In genomic region chr4:138406881-138407280, GRCh38 we compare ENCODE assay signal across 12 cellular contexts.
A peak's percentile ranks its signal among the peaks of the same experiment; 100 is the strongest.
DNase-seq lines count a peak whose midpoint lies in the region; TF ChIP-seq lines count a peak whose summit lies in the region.
"Had no signal": no experiment of that assay in that cellular context is flagged by ENCODE, and none has a peak within 500 bp of the region (broad histone marks: within the 10 kb centered on the region; RNA-seq: fewer than 3 reads in every experiment).

No MANE protein-coding gene starts in this region.

- no peak overlapping the region for H3K4me2 ChIP-seq in osteoblast (ENCODE audit: insufficient read depth, low read length)

- H3K36me3 ChIP-seq in osteoblast (ENCODE audit: insufficient read depth, low read length) (no peaks in the 10 kb centered on the region), ascending aorta (no peaks in the 10 kb centered on the region), H7 (replicated peaks; ENCODE audit: control insufficient read depth, insufficient read depth, low read length) (no peaks in the 10 kb centered on the region), adrenal gland (replicated peaks in 1 of 2) (no peaks in the 10 kb centered on the region)

- H3K27me3 ChIP-seq in osteoblast (ENCODE audit: insufficient read depth, low read length): no peaks in the 10 kb centered on the region
- H3K27me3 ChIP-seq in ascending aorta: no peaks in the 10 kb centered on the region
- no peaks in the 10 kb centered on the region for H3K27me3 ChIP-seq in H7 (ENCODE audit: control insufficient read depth, insufficient read depth, low read length)
- no peaks in the 10 kb centered on the region for H3K27me3 ChIP-seq in adrenal gland

- H3K79me2 ChIP-seq in osteoblast (ENCODE audit: insufficient read depth, low read length): no peaks in the 10 kb centered on the region

- no peaks in the 10 kb centered on the region for H3K9me3 ChIP-seq in osteoblast (ENCODE audit: low read depth, low read length)
- no peaks in the 10 kb centered on the region for H3K9me3 ChIP-seq in ascending aorta
- no peaks in the 10 kb centered on the region for H3K9me3 ChIP-seq in adrenal gland (replicated peaks in 1 of 3)

- no peaks in the 10 kb centered on the region for H4K20me1 ChIP-seq in osteoblast (ENCODE audit: insufficient read depth, low read length)

- H3K4me1 ChIP-seq in osteoblast (ENCODE audit: insufficient read depth, low read length) (no peaks in the 10 kb centered on the region), ascending aorta (no peaks in the 10 kb centered on the region), adrenal gland (replicated peaks in 1 of 2) (peaks cover 0 to 13% of the 10 kb centered on the region in 2 donors)

- TF ChIP-seq POLR2A in adrenal gland (IDR thresholded peaks at IDR 0.05): no peak

- no peak for TF ChIP-seq CTCF in osteoblast (IDR thresholded peaks at IDR 0.05; ENCODE audit: extremely low read depth, low read depth, low read length)
- no peak for TF ChIP-seq CTCF in ascending aorta (IDR thresholded peaks at IDR 0.05)
- TF ChIP-seq CTCF in adrenal gland (IDR thresholded peaks at IDR 0.05): no peak

- 0 to 24% (median 9%) methylated on average over 1 of the region's 1 CpG for WGBS in adrenal gland, 4 donors

- H3K27ac ChIP-seq in epithelial cell of prostate (peak overlapping the region; percentile 5), osteoblast (ENCODE audit: low read depth, low read length) (no peak overlapping the region), ascending aorta (no peak overlapping the region), adrenal gland (no peak overlapping the region)

- intact Hi-C loops in ascending aorta (cut with DNase I) (no loop called here), adrenal gland (cut with DNase I) (no loop called here)

- H2AFZ ChIP-seq in osteoblast (ENCODE audit: low read length): peak overlapping the region; percentile 23

- DNase-seq in ELF-1 (ENCODE audit: low read depth, low spot score): peak; percentile 11
- peak; percentile 72 to 73 for DNase-seq in NOMO-1 (lab: John Stamatoyannopoulos, UW; ENCODE audit: unreplicated experiment in 2 of 2)
- DNase-seq in epithelial cell of prostate (ENCODE audit: low read depth, low spot score): no peak
- no peak for DNase-seq in osteoblast (ENCODE audit: insufficient read length, low spot score, missing footprints)
- no peak for DNase-seq in ascending aorta (ENCODE audit: low spot score in 2 of 2)
- no peak for DNase-seq in H7
- DNase-seq in adrenal gland: no peak
- no peak for DNase-seq in NK-92 treated with Interleukin-12 subunit alpha and Interleukin-12 subunit beta, amount 100 ng/mL, for 24 hours (lab: John Stamatoyannopoulos, UW)
- DNase-seq: activated CD4-positive, alpha-beta memory T cell treated with anti-CD3 and anti-CD28 coated beads, Interleukin-2, amount 10 ng/mL, durations not matched to agents 7 days and 5 days; activated gamma-delta T cell; DMS53; stimulated activated CD4-positive, alpha-beta T cell treated with anti-CD3 and anti-CD28 coated beads, Interleukin-2, amount 100 ng/mL, for 48 hours had no signal

- H3K4me3 ChIP-seq in osteoblast (ENCODE audit: insufficient read depth, low read length) (no peak overlapping the region), ascending aorta (no peak overlapping the region), H7 (ENCODE audit: insufficient read depth, low read depth, low read length) (no peak overlapping the region), adrenal gland (no peak overlapping the region)

Comparison
In these comparisons a context has a peak if more than half of its experiments do, and no peak if none do; other contexts are left out.
1. DNase-seq: peak in ELF-1 (single experiment) and NOMO-1 (2 of 2); none in epithelial cell of prostate (single experiment), osteoblast (single experiment), ascending aorta (0 of 2), H7 (single experiment), adrenal gland (0 of 7) and NK-92 treated with Interleukin-12 subunit alpha and Interleukin-12 subunit beta, amount 100 ng/mL, for 24 hours (single experiment).